ENCODE assay signal across 12 cellular contexts in the genomic region with DNA sequence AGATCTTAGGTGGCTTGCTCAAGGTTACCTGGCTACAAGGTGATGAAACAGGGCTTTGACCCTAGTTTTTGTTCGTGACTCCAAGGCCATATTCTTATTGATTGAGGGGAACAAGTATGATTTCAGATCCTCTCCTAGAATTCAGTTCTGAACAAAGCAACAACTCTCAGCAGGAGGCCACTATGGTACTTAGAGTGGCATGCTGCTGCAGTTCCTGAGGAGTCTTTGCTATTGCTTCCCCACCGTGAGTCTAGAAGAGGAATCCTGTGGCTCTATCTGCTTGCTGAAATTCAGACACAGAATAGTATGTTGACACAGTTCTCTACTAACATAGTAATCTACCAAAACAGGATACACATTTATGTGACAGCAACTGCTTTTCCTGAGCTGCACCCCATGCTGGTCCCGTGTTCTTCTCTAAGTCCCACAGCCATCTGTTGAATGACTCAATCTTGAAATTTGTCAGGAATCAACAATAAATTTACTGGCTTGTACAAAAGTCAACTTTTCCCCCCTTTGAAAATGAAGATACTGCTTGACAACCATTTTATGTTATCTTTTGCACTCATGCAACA. TPM values are rescaled to one million over a fixed set of nuclear protein-coding genes. Genes with fewer than 3 reads are reported as not detected.
A peak's percentile ranks its signal among the peaks of the same experiment; 100 is the strongest.
DNase-seq lines count a peak whose midpoint lies in the region; ATAC-seq and TF ChIP-seq lines count a peak whose summit lies in the region.
"Had no signal": no experiment of that assay in that cellular context is flagged by ENCODE, and none has a peak within 500 bp of the region (broad histone marks: within the 10 kb centered on the region; RNA-seq: fewer than 3 reads in every experiment).

No MANE protein-coding gene starts in this region.

- no peaks in the 10 kb centered on the region for H3K9me3 Mint-ChIP-seq in activated T-cell treated with anti-CD3 and anti-CD28 coated beads, Interleukin-2, amount 50 U/mL, for 24 hours
- no peaks in the 10 kb centered on the region for H3K9me3 Mint-ChIP-seq in activated T-cell treated with anti-CD3 and anti-CD28 coated beads, Interleukin-2, amount 50 U/mL, for 4 hours
- no peaks in the 10 kb centered on the region for H3K9me3 Mint-ChIP-seq in T-helper 2 cell treated with Interferon-gamma antibody and Interleukin-4, amounts not matched to agents 5 μg/mL and 100 μg/mL, for 36 hours
- H3K9me3 Mint-ChIP-seq: stimulated activated memory B cell treated with anti-CD40 and anti-IgM and Interleukin-4, amounts not matched to agents 10 μg/mL and 1 μg/mL and 100 μg/mL, for 72 hours had no signal

- DNase-seq in activated T-cell treated with anti-CD3 and anti-CD28 coated beads, Interleukin-2, amount 50 U/mL, for 24 hours: no peak
- no peak for DNase-seq in activated T-cell treated with anti-CD3 and anti-CD28 coated beads, Interleukin-2, amount 50 U/mL, for 4 hours
- DNase-seq in T-helper 17 cell (no peak), fibroblast of pulmonary artery (ENCODE audit: low read depth) (peak; percentile 30)
- no peak for DNase-seq in T-helper 2 cell treated with Interferon-gamma antibody and Interleukin-4, amounts not matched to agents 5 μg/mL and 100 μg/mL, for 36 hours (ENCODE audit: low spot score)
- DNase-seq in activated naive CD4-positive, alpha-beta T cell treated with Interleukin-2 at 50 U/mL for 16 hours: no peak
- DNase-seq: 8988T; OCI-M1; stimulated activated CD4-positive, alpha-beta T cell treated with anti-CD3 and anti-CD28 coated beads, Interleukin-15, amount 100 ng/mL, for 24 hours had no signal

- no peak overlapping the region for H3K4me3 ChIP-seq in fibroblast of pulmonary artery (replicated peaks; ENCODE audit: low read depth, low read length)
- H3K4me3 ChIP-seq in skeletal muscle satellite cell (ENCODE audit: low read length): peak overlapping the region; percentile 53

- TF ChIP-seq CTCF in fibroblast of pulmonary artery (IDR thresholded peaks at IDR 0.05; ENCODE audit: low read length, missing control alignments): no peak

- H3K27ac Mint-ChIP-seq in activated T-cell treated with anti-CD3 and anti-CD28 coated beads, Interleukin-2, amount 50 U/mL, for 24 hours: peak overlapping the region; percentile 55
- H3K27ac Mint-ChIP-seq in T-helper 17 cell: peak overlapping the region; percentile 45
- H3K27ac Mint-ChIP-seq in T-helper 2 cell treated with Interferon-gamma antibody and Interleukin-4, amounts not matched to agents 5 μg/mL and 100 μg/mL, for 36 hours: no peak overlapping the region
- H3K27ac Mint-ChIP-seq: stimulated activated memory B cell treated with anti-CD40 and anti-IgM and Interleukin-4, amounts not matched to agents 10 μg/mL and 1 μg/mL and 100 μg/mL, for 72 hours had no signal

- peak overlapping the region; percentile 59 for H3K4me2 ChIP-seq in skeletal muscle satellite cell (ENCODE audit: low read length)

- peaks cover 72% of the 10 kb centered on the region for H3K4me1 Mint-ChIP-seq in activated T-cell treated with anti-CD3 and anti-CD28 coated beads, Interleukin-2, amount 50 U/mL, for 24 hours (ENCODE audit: low read depth)
- peaks cover 56% of the 10 kb centered on the region for H3K4me1 Mint-ChIP-seq in activated T-cell treated with anti-CD3 and anti-CD28 coated beads, Interleukin-2, amount 50 U/mL, for 4 hours (ENCODE audit: low read depth)
- peaks cover 36% of the 10 kb centered on the region for H3K4me1 Mint-ChIP-seq in T-helper 17 cell
- peaks cover 26% of the 10 kb centered on the region for H3K4me1 Mint-ChIP-seq in T-helper 2 cell treated with Interferon-gamma antibody and Interleukin-4, amounts not matched to agents 5 μg/mL and 100 μg/mL, for 36 hours (ENCODE audit: low read depth)

- peak overlapping the region; percentile 75 for H3K9ac ChIP-seq in skeletal muscle satellite cell (ENCODE audit: low read depth, low read length)

- H3K9me3 ChIP-seq in T-helper 17 cell (ENCODE audit: control insufficient read depth, low read length, poor library complexity, severe bottlenecking): no peaks in the 10 kb centered on the region
- no peaks in the 10 kb centered on the region for H3K9me3 ChIP-seq in skeletal muscle satellite cell (replicated peaks; ENCODE audit: low read length)

- H3K4me1 ChIP-seq in skeletal muscle satellite cell (ENCODE audit: control insufficient read depth, insufficient read depth, low read length): peaks cover 81% of the 10 kb centered on the region

- H3K36me3 Mint-ChIP-seq in activated T-cell treated with anti-CD3 and anti-CD28 coated beads, Interleukin-2, amount 50 U/mL, for 24 hours (ENCODE audit: low read depth): peaks cover 56% of the 10 kb centered on the region
- H3K36me3 Mint-ChIP-seq in activated T-cell treated with anti-CD3 and anti-CD28 coated beads, Interleukin-2, amount 50 U/mL, for 4 hours (ENCODE audit: insufficient read depth): peaks cover 15% of the 10 kb centered on the region
- no peaks in the 10 kb centered on the region for H3K36me3 Mint-ChIP-seq in T-helper 17 cell (ENCODE audit: low read depth)
- H3K36me3 Mint-ChIP-seq in T-helper 2 cell treated with Interferon-gamma antibody and Interleukin-4, amounts not matched to agents 5 μg/mL and 100 μg/mL, for 36 hours (ENCODE audit: low read depth): peaks cover 6% of the 10 kb centered on the region

- no peaks in the 10 kb centered on the region for H3K27me3 Mint-ChIP-seq in activated T-cell treated with anti-CD3 and anti-CD28 coated beads, Interleukin-2, amount 50 U/mL, for 24 hours
- no peaks in the 10 kb centered on the region for H3K27me3 Mint-ChIP-seq in activated T-cell treated with anti-CD3 and anti-CD28 coated beads, Interleukin-2, amount 50 U/mL, for 4 hours (ENCODE audit: low read depth)
- H3K27me3 Mint-ChIP-seq in T-helper 17 cell: no peaks in the 10 kb centered on the region
- no peaks in the 10 kb centered on the region for H3K27me3 Mint-ChIP-seq in T-helper 2 cell treated with Interferon-gamma antibody and Interleukin-4, amounts not matched to agents 5 μg/mL and 100 μg/mL, for 36 hours (ENCODE audit: low read depth)
- H3K27me3 Mint-ChIP-seq: stimulated activated memory B cell treated with anti-CD40 and anti-IgM and Interleukin-4, amounts not matched to agents 10 μg/mL and 1 μg/mL and 100 μg/mL, for 72 hours had no signal

- H3K27me3 ChIP-seq in skeletal muscle satellite cell (ENCODE audit: control insufficient read depth, insufficient read depth, low read length): no peaks in the 10 kb centered on the region

- no peak overlapping the region for H3K4me3 Mint-ChIP-seq in activated T-cell treated with anti-CD3 and anti-CD28 coated beads, Interleukin-2, amount 50 U/mL, for 24 hours
- H3K4me3 Mint-ChIP-seq in activated T-cell treated with anti-CD3 and anti-CD28 coated beads, Interleukin-2, amount 50 U/mL, for 4 hours: no peak overlapping the region
- no peak overlapping the region for H3K4me3 Mint-ChIP-seq in T-helper 17 cell
- H3K4me3 Mint-ChIP-seq in T-helper 2 cell treated with Interferon-gamma antibody and Interleukin-4, amounts not matched to agents 5 μg/mL and 100 μg/mL, for 36 hours: no peak overlapping the region
- H3K4me3 Mint-ChIP-seq: stimulated activated memory B cell treated with anti-CD40 and anti-IgM and Interleukin-4, amounts not matched to agents 10 μg/mL and 1 μg/mL and 100 μg/mL, for 72 hours had no signal

- peaks cover 3% of the 10 kb centered on the region for H3K36me3 ChIP-seq in skeletal muscle satellite cell (ENCODE audit: insufficient read depth, low read length)

- ATAC-seq in activated T-cell treated with anti-CD3 and anti-CD28 coated beads, Interleukin-2, amount 50 U/mL, for 4 hours: no peak
- ATAC-seq in T-helper 17 cell (no peak), GM21786 (IDR thresholded peaks at IDR 0.05; ENCODE audit: unreplicated experiment) (no peak)
- ATAC-seq: stimulated activated memory B cell treated with anti-CD40 and anti-IgM and Interleukin-4, amounts not matched to agents 10 μg/mL and 1 μg/mL and 100 μg/mL, for 72 hours had no signal

RNA-seq across cellular contexts. Expression of gene TGFBRAP1, which starts 4.1 kb away (rescaled TPM):
- total RNA-seq in activated T-cell treated with anti-CD3 and anti-CD28 coated beads, Interleukin-2, amount 50 U/mL, for 4 hours: 10 to 100 TPM; 25.1 to 27.3 (median 26.8) TPM
- total RNA-seq in T-helper 17 cell: 10 to 100 TPM; 18.5 to 19.1 TPM
- total RNA-seq in skeletal muscle satellite cell (2012; rRNA removed): 14.2 and 14.4 TPM in 2 replicates

RNA-seq across cellular contexts. Expression of gene C2orf49, which starts 11.9 kb away (rescaled TPM):
- total RNA-seq in activated T-cell treated with anti-CD3 and anti-CD28 coated beads, Interleukin-2, amount 50 U/mL, for 4 hours: 10 to 100 TPM; 16.2 to 18.8 (median 18.1) TPM
- total RNA-seq in T-helper 17 cell: 10 to 100 TPM; 18.1 to 21.5 TPM
- 14.0 and 16.5 TPM in 2 replicates for total RNA-seq in skeletal muscle satellite cell (2012; rRNA removed)
